In the genomic region with DNA sequence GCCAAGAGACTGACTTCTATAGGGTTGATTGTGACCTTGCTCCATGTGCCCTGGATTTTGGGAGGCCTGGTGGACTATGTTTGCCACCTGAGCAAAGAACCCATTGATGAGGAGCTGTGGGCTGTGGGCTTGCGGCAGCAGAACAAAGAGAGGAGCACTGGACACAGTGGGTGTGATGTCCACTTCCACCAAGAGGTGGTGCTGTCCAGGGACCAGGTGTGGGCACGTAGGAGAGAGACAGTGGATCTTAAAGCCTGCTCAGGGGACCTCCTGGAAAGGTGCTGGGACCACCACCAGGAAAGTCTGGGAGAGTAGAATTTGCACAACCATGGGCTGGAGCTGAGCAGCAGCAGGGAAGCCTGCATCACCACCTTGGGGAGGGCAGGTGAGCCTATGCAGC, we compare ENCODE assay signal across 14 cellular contexts.
A peak's percentile ranks its signal among the peaks of the same experiment; 100 is the strongest.
DNase-seq lines count a peak whose midpoint lies in the region; ATAC-seq and TF ChIP-seq lines count a peak whose summit lies in the region.
"Had no signal": no experiment of that assay in that cellular context is flagged by ENCODE, and none has a peak within 500 bp of the region (broad histone marks: within the 10 kb centered on the region; RNA-seq: fewer than 3 reads in every experiment).

No MANE protein-coding gene starts in this region.

- H3K4me1 ChIP-seq in aorta (ENCODE audit: control insufficient read depth in 1 of 2, insufficient read depth in 2 of 2, low read length in 2 of 2) = no peaks in the 10 kb centered on the region

- in situ Hi-C loops in astrocyte of the cerebellum (cut with HindIII; ENCODE audit: low sequenced_read_pairs) = no loop called here

- no peaks in the 10 kb centered on the region for H3K27me3 ChIP-seq in aorta (ENCODE audit: control insufficient read depth in 1 of 2, insufficient read depth in 2 of 2, low read length in 1 of 2)

- DNase-seq in HFFc6 (no peak), astrocyte of the cerebellum (ENCODE audit: low read depth) (no peak), iris pigment epithelial cell (ENCODE audit: low read depth) (peak; percentile 6), aorta (no peak), NCI-H524 treated with DMSO at 0.1 percent for 48 hours (lab: John Stamatoyannopoulos, UW) (no peak), SW 1271 (lab: John Stamatoyannopoulos, UW) (no peak)
- DNase-seq: left cardiac atrium; naive thymus-derived CD8-positive, alpha-beta T cell; NCI-H446; T-helper 9 cell had no signal

- no peaks in the 10 kb centered on the region for H3K36me3 ChIP-seq in aorta (ENCODE audit: control insufficient read depth in 1 of 2, insufficient read depth in 2 of 2, low read length in 1 of 2)

- intact Hi-C loops in aorta (cut with DNase I) = no loop called here

- H3K27ac Mint-ChIP-seq in HFFc6 = no peak overlapping the region
- H3K27ac Mint-ChIP-seq: activated naive CD8-positive, alpha-beta T cell; dendritic cell treated with granulocyte-macrophage colony-stimulating factor and Interleukin-4, amounts not matched to agents 40 ng/mL and 50 ng/mL, for 4 days had no signal

- 92 to 96% methylated on average over 2 of the region's 2 CpGs for whole genome bisulfite sequencing in aorta, 2 donors

- H3K27me3 Mint-ChIP-seq in HFFc6 (ENCODE audit: insufficient read depth) = peaks cover 72% of the 10 kb centered on the region

- no peaks in the 10 kb centered on the region for H3K9me3 ChIP-seq in aorta (ENCODE audit: control insufficient read depth, low read length)

- no peak overlapping the region for H3K27ac ChIP-seq in C4-2B
- no peak overlapping the region for H3K27ac ChIP-seq in aorta (ENCODE audit: low read depth in 1 of 2, low read length in 2 of 2)

- H3K4me1 Mint-ChIP-seq in HFFc6 (ENCODE audit: low read depth) = no peaks in the 10 kb centered on the region
- H3K4me1 Mint-ChIP-seq: naive thymus-derived CD8-positive, alpha-beta T cell had no signal

- H3K4me3 Mint-ChIP-seq in HFFc6 = no peak overlapping the region
- H3K4me3 Mint-ChIP-seq: activated naive CD8-positive, alpha-beta T cell; dendritic cell treated with granulocyte-macrophage colony-stimulating factor and Interleukin-4, amounts not matched to agents 40 ng/mL and 50 ng/mL, for 4 days; naive thymus-derived CD8-positive, alpha-beta T cell had no signal

- ATAC-seq in aorta (ENCODE audit: low FRiP score) (no peak), GM18505 (IDR thresholded peaks at IDR 0.05; ENCODE audit: unreplicated experiment) (no peak)
- ATAC-seq: left cardiac atrium; naive thymus-derived CD8-positive, alpha-beta T cell had no signal

- no peak for TF ChIP-seq POLR2A in GM18505 (IDR thresholded peaks at IDR 0.05; ENCODE audit: borderline replicate concordance, extremely low read depth, insufficient read depth, insufficient read length)

- no peaks in the 10 kb centered on the region for H3K36me3 Mint-ChIP-seq in HFFc6 (ENCODE audit: low read depth)
- H3K36me3 Mint-ChIP-seq: activated naive CD8-positive, alpha-beta T cell had no signal

- no peaks in the 10 kb centered on the region for H3K9me3 Mint-ChIP-seq in HFFc6
- H3K9me3 Mint-ChIP-seq: dendritic cell treated with granulocyte-macrophage colony-stimulating factor and Interleukin-4, amounts not matched to agents 40 ng/mL and 50 ng/mL, for 4 days had no signal

- H3K4me3 ChIP-seq in astrocyte of the cerebellum (ENCODE audit: low read depth, low read length) (no peak overlapping the region), aorta (ENCODE audit: low read length in 2 of 2) (no peak overlapping the region)

- peak; percentile 13 for TF ChIP-seq CTCF in C4-2B (conservative IDR thresholded peaks at IDR 0.05)
- TF ChIP-seq CTCF in HFFc6 (IDR thresholded peaks at IDR 0.05) = peak; percentile 62
- TF ChIP-seq CTCF in astrocyte of the cerebellum (IDR thresholded peaks at IDR 0.05; ENCODE audit: low read depth, low read length, missing control alignments) = peak; percentile 17
